ENCODE assay signal across 2 cellular contexts in the genomic region with DNA sequence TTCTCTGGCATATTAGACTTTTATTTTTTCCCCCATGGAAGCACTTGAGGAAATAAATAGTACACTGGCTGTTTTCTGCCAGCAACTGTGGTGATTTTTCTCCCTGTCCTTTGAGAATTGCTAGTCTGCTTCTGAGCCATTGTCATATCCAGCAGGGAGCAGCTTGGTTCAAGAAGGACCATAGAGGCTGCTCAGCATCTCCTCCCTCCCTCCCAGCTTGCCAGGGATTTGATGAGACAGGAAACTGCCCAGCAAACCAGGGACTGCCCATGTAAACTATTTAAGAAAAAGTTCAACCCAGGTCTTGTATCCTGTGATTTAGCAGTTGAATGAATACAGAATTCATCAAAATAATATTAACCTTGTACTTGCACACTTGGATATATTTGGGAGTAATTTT.
TF ChIP-seq lines count a peak whose summit lies in the region.

No MANE protein-coding gene starts in this region.

TF ChIP-seq in SK-N-SH treated with all-trans-retinoic acid at 6 μM for 48 hours, 23 proteins besides CTCF, POLR2A, EP300 and RAD21 (continued from another document):
- TF ChIP-seq, protein P1, sequence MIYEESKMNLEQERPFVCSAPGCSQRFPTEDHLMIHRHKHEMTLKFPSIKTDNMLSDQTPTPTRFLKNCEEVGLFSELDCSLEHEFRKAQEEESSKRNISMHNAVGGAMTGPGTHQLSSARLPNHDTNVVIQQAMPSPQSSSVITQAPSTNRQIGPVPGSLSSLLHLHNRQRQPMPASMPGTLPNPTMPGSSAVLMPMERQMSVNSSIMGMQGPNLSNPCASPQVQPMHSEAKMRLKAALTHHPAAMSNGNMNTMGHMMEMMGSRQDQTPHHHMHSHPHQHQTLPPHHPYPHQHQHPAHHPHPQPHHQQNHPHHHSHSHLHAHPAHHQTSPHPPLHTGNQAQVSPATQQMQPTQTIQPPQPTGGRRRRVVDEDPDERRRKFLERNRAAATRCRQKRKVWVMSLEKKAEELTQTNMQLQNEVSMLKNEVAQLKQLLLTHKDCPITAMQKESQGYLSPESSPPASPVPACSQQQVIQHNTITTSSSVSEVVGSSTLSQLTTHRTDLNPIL (CRISPR knock-in tag; IDR thresholded peaks at IDR 0.05; ENCODE audit: low read depth): no peak
- no peak for TF ChIP-seq ZNF70 (CRISPR knock-in tag; IDR thresholded peaks at IDR 0.05)
- TF ChIP-seq, protein P2, sequence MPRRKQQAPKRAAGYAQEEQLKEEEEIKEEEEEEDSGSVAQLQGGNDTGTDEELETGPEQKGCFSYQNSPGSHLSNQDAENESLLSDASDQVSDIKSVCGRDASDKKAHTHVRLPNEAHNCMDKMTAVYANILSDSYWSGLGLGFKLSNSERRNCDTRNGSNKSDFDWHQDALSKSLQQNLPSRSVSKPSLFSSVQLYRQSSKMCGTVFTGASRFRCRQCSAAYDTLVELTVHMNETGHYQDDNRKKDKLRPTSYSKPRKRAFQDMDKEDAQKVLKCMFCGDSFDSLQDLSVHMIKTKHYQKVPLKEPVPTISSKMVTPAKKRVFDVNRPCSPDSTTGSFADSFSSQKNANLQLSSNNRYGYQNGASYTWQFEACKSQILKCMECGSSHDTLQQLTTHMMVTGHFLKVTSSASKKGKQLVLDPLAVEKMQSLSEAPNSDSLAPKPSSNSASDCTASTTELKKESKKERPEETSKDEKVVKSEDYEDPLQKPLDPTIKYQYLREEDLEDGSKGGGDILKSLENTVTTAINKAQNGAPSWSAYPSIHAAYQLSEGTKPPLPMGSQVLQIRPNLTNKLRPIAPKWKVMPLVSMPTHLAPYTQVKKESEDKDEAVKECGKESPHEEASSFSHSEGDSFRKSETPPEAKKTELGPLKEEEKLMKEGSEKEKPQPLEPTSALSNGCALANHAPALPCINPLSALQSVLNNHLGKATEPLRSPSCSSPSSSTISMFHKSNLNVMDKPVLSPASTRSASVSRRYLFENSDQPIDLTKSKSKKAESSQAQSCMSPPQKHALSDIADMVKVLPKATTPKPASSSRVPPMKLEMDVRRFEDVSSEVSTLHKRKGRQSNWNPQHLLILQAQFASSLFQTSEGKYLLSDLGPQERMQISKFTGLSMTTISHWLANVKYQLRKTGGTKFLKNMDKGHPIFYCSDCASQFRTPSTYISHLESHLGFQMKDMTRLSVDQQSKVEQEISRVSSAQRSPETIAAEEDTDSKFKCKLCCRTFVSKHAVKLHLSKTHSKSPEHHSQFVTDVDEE (CRISPR knock-in tag; IDR thresholded peaks at IDR 0.05): no peak
- TF ChIP-seq, protein P3, sequence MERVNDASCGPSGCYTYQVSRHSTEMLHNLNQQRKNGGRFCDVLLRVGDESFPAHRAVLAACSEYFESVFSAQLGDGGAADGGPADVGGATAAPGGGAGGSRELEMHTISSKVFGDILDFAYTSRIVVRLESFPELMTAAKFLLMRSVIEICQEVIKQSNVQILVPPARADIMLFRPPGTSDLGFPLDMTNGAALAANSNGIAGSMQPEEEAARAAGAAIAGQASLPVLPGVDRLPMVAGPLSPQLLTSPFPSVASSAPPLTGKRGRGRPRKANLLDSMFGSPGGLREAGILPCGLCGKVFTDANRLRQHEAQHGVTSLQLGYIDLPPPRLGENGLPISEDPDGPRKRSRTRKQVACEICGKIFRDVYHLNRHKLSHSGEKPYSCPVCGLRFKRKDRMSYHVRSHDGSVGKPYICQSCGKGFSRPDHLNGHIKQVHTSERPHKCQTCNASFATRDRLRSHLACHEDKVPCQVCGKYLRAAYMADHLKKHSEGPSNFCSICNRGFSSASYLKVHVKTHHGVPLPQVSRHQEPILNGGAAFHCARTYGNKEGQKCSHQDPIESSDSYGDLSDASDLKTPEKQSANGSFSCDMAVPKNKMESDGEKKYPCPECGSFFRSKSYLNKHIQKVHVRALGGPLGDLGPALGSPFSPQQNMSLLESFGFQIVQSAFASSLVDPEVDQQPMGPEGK (CRISPR knock-in tag; IDR thresholded peaks at IDR 0.05; ENCODE audit: borderline replicate concordance): no peak
- TF ChIP-seq, protein P4, sequence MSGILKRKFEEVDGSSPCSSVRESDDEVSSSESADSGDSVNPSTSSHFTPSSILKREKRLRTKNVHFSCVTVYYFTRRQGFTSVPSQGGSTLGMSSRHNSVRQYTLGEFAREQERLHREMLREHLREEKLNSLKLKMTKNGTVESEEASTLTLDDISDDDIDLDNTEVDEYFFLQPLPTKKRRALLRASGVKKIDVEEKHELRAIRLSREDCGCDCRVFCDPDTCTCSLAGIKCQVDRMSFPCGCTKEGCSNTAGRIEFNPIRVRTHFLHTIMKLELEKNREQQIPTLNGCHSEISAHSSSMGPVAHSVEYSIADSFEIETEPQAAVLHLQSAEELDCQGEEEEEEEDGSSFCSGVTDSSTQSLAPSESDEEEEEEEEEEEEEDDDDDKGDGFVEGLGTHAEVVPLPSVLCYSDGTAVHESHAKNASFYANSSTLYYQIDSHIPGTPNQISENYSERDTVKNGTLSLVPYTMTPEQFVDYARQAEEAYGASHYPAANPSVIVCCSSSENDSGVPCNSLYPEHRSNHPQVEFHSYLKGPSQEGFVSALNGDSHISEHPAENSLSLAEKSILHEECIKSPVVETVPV (CRISPR knock-in tag; IDR thresholded peaks at IDR 0.05): no peak
- TF ChIP-seq ISL1 (CRISPR knock-in tag; IDR thresholded peaks at IDR 0.05): no peak
- TF ChIP-seq TOX (CRISPR knock-in tag; IDR thresholded peaks at IDR 0.05; ENCODE audit: borderline replicate concordance): no peak

TF ChIP-seq in SK-N-SH, 30 proteins besides CTCF, POLR2A, EP300 and RAD21 (continued from another document):
- TF ChIP-seq, protein P5, sequence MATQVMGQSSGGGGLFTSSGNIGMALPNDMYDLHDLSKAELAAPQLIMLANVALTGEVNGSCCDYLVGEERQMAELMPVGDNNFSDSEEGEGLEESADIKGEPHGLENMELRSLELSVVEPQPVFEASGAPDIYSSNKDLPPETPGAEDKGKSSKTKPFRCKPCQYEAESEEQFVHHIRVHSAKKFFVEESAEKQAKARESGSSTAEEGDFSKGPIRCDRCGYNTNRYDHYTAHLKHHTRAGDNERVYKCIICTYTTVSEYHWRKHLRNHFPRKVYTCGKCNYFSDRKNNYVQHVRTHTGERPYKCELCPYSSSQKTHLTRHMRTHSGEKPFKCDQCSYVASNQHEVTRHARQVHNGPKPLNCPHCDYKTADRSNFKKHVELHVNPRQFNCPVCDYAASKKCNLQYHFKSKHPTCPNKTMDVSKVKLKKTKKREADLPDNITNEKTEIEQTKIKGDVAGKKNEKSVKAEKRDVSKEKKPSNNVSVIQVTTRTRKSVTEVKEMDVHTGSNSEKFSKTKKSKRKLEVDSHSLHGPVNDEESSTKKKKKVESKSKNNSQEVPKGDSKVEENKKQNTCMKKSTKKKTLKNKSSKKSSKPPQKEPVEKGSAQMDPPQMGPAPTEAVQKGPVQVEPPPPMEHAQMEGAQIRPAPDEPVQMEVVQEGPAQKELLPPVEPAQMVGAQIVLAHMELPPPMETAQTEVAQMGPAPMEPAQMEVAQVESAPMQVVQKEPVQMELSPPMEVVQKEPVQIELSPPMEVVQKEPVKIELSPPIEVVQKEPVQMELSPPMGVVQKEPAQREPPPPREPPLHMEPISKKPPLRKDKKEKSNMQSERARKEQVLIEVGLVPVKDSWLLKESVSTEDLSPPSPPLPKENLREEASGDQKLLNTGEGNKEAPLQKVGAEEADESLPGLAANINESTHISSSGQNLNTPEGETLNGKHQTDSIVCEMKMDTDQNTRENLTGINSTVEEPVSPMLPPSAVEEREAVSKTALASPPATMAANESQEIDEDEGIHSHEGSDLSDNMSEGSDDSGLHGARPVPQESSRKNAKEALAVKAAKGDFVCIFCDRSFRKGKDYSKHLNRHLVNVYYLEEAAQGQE (IDR thresholded peaks at IDR 0.05; ENCODE audit: low read depth, low read length): no peak
- TF ChIP-seq EZH2phosphoT487 (IDR thresholded peaks at IDR 0.05; ENCODE audit: borderline replicate concordance, low read depth): no peak
- TF ChIP-seq, protein P6, sequence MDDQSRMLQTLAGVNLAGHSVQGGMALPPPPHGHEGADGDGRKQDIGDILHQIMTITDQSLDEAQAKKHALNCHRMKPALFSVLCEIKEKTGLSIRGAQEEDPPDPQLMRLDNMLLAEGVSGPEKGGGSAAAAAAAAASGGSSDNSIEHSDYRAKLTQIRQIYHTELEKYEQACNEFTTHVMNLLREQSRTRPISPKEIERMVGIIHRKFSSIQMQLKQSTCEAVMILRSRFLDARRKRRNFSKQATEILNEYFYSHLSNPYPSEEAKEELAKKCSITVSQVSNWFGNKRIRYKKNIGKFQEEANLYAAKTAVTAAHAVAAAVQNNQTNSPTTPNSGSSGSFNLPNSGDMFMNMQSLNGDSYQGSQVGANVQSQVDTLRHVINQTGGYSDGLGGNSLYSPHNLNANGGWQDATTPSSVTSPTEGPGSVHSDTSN (IDR thresholded peaks at IDR 0.05): no peak
- TF ChIP-seq, protein P7, sequence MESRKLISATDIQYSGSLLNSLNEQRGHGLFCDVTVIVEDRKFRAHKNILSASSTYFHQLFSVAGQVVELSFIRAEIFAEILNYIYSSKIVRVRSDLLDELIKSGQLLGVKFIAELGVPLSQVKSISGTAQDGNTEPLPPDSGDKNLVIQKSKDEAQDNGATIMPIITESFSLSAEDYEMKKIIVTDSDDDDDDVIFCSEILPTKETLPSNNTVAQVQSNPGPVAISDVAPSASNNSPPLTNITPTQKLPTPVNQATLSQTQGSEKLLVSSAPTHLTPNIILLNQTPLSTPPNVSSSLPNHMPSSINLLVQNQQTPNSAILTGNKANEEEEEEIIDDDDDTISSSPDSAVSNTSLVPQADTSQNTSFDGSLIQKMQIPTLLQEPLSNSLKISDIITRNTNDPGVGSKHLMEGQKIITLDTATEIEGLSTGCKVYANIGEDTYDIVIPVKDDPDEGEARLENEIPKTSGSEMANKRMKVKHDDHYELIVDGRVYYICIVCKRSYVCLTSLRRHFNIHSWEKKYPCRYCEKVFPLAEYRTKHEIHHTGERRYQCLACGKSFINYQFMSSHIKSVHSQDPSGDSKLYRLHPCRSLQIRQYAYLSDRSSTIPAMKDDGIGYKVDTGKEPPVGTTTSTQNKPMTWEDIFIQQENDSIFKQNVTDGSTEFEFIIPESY (IDR thresholded peaks at IDR 0.05; ENCODE audit: borderline replicate concordance, low read depth): no peak
- TF ChIP-seq FOSL2 (IDR thresholded peaks at IDR 0.05; ENCODE audit: borderline replicate concordance, low read depth): no peak
- no peak for TF ChIP-seq SMC3 (IDR thresholded peaks at IDR 0.05; ENCODE audit: low read depth, low read length)
- TF ChIP-seq FOXJ3 (CRISPR knock-in tag; IDR thresholded peaks at IDR 0.05): no peak
- TF ChIP-seq GABPA (IDR thresholded peaks at IDR 0.05; ENCODE audit: low read depth): no peak
- TF ChIP-seq ELF1 (IDR thresholded peaks at IDR 0.05): no peak
- TF ChIP-seq, protein P8, sequence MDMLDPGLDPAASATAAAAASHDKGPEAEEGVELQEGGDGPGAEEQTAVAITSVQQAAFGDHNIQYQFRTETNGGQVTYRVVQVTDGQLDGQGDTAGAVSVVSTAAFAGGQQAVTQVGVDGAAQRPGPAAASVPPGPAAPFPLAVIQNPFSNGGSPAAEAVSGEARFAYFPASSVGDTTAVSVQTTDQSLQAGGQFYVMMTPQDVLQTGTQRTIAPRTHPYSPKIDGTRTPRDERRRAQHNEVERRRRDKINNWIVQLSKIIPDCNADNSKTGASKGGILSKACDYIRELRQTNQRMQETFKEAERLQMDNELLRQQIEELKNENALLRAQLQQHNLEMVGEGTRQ (IDR thresholded peaks at IDR 0.05; ENCODE audit: borderline replicate concordance, low read depth, low read length): no peak
